Comparison of ENCODE assay signal across 1 cellular context in the genomic region with DNA sequence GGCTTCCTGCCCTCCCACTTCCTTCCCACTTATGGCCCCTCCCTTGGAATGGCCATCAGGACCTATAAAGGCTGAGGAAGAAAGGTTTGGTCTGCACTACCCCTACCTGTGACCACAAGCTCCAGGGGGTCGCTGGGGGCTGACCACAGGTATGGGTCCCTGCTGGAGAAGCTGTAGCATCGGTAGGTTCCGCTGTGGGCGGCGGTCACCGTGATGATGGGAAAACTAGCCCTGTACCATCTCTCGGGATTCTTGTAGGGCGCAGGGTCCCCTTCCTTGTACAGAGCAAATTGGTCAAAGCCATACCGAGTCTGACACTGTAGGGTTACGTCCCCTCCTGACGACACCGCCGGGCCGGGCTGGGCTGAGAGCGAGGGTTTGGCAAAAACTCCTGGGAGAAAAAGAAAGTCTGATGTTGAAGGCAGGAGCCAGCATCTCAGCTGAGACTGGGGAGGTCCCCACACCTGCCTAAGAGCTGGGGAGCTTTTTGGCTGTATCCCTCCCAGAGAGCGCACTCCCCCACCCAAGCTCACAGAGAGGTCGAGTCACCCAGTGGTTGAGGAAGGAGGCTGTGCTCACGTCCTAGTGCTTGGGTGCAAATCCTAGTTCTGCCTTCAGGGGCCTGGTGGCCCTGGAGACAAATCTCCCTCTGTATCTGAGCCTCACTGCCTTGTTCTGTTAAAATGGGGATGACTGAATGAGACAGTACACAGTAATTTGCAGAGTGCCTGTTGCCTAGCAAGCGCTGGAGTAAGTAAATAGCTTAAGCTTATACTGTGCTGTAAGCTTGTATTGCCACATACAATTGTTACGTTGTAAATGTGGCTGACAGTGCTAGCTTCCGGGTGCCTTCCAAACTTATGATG.
A peak's percentile ranks its signal among the peaks of the same experiment; 100 is the strongest.
TF ChIP-seq lines count a peak whose summit lies in the region.

No MANE protein-coding gene starts in this region.

TF ChIP-seq in K562, 482 proteins besides CTCF, POLR2A, EP300 and RAD21 (continued from another document and continues in another):
- TF ChIP-seq ARID2 (IDR thresholded peaks at IDR 0.05) (no peak), HNRNPLL (IDR thresholded peaks at IDR 0.05; ENCODE audit: low read depth, low read length, poor library complexity, severe bottlenecking) (no peak), ZNF224 (CRISPR knock-in tag; IDR thresholded peaks at IDR 0.05) (no peak), OTX1 (CRISPR knock-in tag; IDR thresholded peaks at IDR 0.05) (no peak), CXXC5 (CRISPR knock-in tag; IDR thresholded peaks at IDR 0.05) (no peak), ZNF586 (CRISPR knock-in tag; conservative IDR thresholded peaks at IDR 0.05) (no peak), MCM2 (IDR thresholded peaks at IDR 0.05; ENCODE audit: low read depth) (no peak), CHD4 (IDR thresholded peaks at IDR 0.05; ENCODE audit: insufficient read depth, insufficient replicate concordance, low read depth, low read length, poor library complexity, severe bottlenecking) (no peak), ZNF140 (CRISPR knock-in tag; IDR thresholded peaks at IDR 0.05) (no peak), CBX1 (IDR thresholded peaks at IDR 0.05; ENCODE audit: low read depth) (no peak), ZNF444 (CRISPR knock-in tag; IDR thresholded peaks at IDR 0.05) (no peak), PURB (CRISPR knock-in tag; IDR thresholded peaks at IDR 0.05; ENCODE audit: low read depth) (no peak), HDAC2 (IDR thresholded peaks at IDR 0.05) (peak; percentile 27; the same call in 1 of the 2 replicates), TAF9B (IDR thresholded peaks at IDR 0.05; ENCODE audit: partially characterized antibody) (peak; percentile 15), POU5F1 (IDR thresholded peaks at IDR 0.05; ENCODE audit: borderline replicate concordance, low read depth, low read length, partially characterized antibody) (no peak), SMARCA4 (IDR thresholded peaks at IDR 0.05) (no peak), PHTF2 (CRISPR knock-in tag; IDR thresholded peaks at IDR 0.05) (no peak), DNMT1 (IDR thresholded peaks at IDR 0.05) (no peak), TGIF2 (CRISPR knock-in tag; IDR thresholded peaks at IDR 0.05) (no peak), GABPA (tag; conservative IDR thresholded peaks at IDR 0.05; ENCODE audit: low read depth) (peak; percentile 80), HMG20A (CRISPR knock-in tag; conservative IDR thresholded peaks at IDR 0.05) (no peak), FOXK1 (CRISPR knock-in tag; IDR thresholded peaks at IDR 0.05; ENCODE audit: borderline replicate concordance) (no peak), ERF (CRISPR knock-in tag; IDR thresholded peaks at IDR 0.05) (peak; percentile 49; the same call in 1 of the 2 replicates), RBFOX2 (IDR thresholded peaks at IDR 0.05; ENCODE audit: low read depth, low read length) (peak; percentile 77), ADNP (tag; IDR thresholded peaks at IDR 0.05) (no peak), MED1 (CRISPR knock-in tag; IDR thresholded peaks at IDR 0.05; ENCODE audit: borderline replicate concordance) (no peak), ZNF232 (CRISPR knock-in tag; IDR thresholded peaks at IDR 0.05) (no peak), ZNF592 (IDR thresholded peaks at IDR 0.05) (0 out of 2 replicates have a peak, but pooled peaks have one; percentile 44), GTF2B (IDR thresholded peaks at IDR 0.05; ENCODE audit: extremely low read depth, insufficient read length) (no peak), ZFP36 (IDR thresholded peaks at IDR 0.05; ENCODE audit: low read depth, low read length, partially characterized antibody) (no peak), IRF2 (CRISPR knock-in tag; IDR thresholded peaks at IDR 0.05) (no peak), EWSR1 (IDR thresholded peaks at IDR 0.05; ENCODE audit: borderline replicate concordance, low read depth, partially characterized antibody) (no peak), ETV6 (IDR thresholded peaks at IDR 0.05; ENCODE audit: borderline replicate concordance in 1 of 2, low read depth in 2 of 2, low read length in 1 of 2) (peak; percentile 92 to 98), ETV6 (CRISPR knock-in tag; IDR thresholded peaks at IDR 0.05; ENCODE audit: borderline replicate concordance) (peak; percentile 92), KHSRP (IDR thresholded peaks at IDR 0.05) (0 out of 2 replicates have a peak, but pooled peaks have one; percentile 23), ZNF511 (CRISPR knock-in tag; IDR thresholded peaks at IDR 0.05) (0 out of 2 replicates have a peak, but pooled peaks have one; percentile 34), NFE2L1 (tag; IDR thresholded peaks at IDR 0.05; ENCODE audit: borderline replicate concordance, low read depth) (no peak), ZNF766 (CRISPR knock-in tag; conservative IDR thresholded peaks at IDR 0.05) (no peak), RBM34 (IDR thresholded peaks at IDR 0.05; ENCODE audit: borderline replicate concordance, insufficient read depth, low read length) (no peak), ZNF24 (IDR thresholded peaks at IDR 0.05) (0 out of 2 replicates have a peak, but pooled peaks have one; percentile 16), SP1 (CRISPR knock-in tag; IDR thresholded peaks at IDR 0.05) (peak; percentile 43), BRD4 (IDR thresholded peaks at IDR 0.05) (no peak), POLR2AphosphoS2 (IDR thresholded peaks at IDR 0.05; ENCODE audit: low read length) (peak; percentile 61), TRIM24 (IDR thresholded peaks at IDR 0.05) (no peak), ETV5 (CRISPR knock-in tag; IDR thresholded peaks at IDR 0.05; ENCODE audit: low read depth) (peak; percentile 22; the same call in 1 of the 2 replicates), TSC22D4 (tag; IDR thresholded peaks at IDR 0.05) (no peak), ZFP1 (CRISPR knock-in tag; IDR thresholded peaks at IDR 0.05) (no peak), RBM22 (IDR thresholded peaks at IDR 0.05; ENCODE audit: low read depth, low read length, poor library complexity, severe bottlenecking) (no peak), ZNF764 (CRISPR knock-in tag; IDR thresholded peaks at IDR 0.05; ENCODE audit: low read depth) (no peak), VEZF1 (CRISPR knock-in tag; IDR thresholded peaks at IDR 0.05) (peak; percentile 84), E2F8 (IDR thresholded peaks at IDR 0.05; ENCODE audit: low read depth, partially characterized antibody) (peak; percentile 13), ZNF121 (CRISPR knock-in tag; conservative IDR thresholded peaks at IDR 0.05) (peak; percentile 98)
- TF ChIP-seq, protein P1, sequence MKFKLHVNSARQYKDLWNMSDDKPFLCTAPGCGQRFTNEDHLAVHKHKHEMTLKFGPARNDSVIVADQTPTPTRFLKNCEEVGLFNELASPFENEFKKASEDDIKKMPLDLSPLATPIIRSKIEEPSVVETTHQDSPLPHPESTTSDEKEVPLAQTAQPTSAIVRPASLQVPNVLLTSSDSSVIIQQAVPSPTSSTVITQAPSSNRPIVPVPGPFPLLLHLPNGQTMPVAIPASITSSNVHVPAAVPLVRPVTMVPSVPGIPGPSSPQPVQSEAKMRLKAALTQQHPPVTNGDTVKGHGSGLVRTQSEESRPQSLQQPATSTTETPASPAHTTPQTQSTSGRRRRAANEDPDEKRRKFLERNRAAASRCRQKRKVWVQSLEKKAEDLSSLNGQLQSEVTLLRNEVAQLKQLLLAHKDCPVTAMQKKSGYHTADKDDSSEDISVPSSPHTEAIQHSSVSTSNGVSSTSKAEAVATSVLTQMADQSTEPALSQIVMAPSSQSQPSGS (CRISPR knock-in tag; IDR thresholded peaks at IDR 0.05): no peak
- TF ChIP-seq, protein P2, sequence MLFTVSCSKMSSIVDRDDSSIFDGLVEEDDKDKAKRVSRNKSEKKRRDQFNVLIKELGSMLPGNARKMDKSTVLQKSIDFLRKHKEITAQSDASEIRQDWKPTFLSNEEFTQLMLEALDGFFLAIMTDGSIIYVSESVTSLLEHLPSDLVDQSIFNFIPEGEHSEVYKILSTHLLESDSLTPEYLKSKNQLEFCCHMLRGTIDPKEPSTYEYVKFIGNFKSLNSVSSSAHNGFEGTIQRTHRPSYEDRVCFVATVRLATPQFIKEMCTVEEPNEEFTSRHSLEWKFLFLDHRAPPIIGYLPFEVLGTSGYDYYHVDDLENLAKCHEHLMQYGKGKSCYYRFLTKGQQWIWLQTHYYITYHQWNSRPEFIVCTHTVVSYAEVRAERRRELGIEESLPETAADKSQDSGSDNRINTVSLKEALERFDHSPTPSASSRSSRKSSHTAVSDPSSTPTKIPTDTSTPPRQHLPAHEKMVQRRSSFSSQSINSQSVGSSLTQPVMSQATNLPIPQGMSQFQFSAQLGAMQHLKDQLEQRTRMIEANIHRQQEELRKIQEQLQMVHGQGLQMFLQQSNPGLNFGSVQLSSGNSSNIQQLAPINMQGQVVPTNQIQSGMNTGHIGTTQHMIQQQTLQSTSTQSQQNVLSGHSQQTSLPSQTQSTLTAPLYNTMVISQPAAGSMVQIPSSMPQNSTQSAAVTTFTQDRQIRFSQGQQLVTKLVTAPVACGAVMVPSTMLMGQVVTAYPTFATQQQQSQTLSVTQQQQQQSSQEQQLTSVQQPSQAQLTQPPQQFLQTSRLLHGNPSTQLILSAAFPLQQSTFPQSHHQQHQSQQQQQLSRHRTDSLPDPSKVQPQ (CRISPR knock-in tag; IDR thresholded peaks at IDR 0.05; ENCODE audit: borderline replicate concordance): no peak
- TF ChIP-seq, protein P3, sequence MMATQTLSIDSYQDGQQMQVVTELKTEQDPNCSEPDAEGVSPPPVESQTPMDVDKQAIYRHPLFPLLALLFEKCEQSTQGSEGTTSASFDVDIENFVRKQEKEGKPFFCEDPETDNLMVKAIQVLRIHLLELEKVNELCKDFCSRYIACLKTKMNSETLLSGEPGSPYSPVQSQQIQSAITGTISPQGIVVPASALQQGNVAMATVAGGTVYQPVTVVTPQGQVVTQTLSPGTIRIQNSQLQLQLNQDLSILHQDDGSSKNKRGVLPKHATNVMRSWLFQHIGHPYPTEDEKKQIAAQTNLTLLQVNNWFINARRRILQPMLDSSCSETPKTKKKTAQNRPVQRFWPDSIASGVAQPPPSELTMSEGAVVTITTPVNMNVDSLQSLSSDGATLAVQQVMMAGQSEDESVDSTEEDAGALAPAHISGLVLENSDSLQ (IDR thresholded peaks at IDR 0.05): no peak
